Comparison of ENCODE assay signal across 9 cellular contexts in genomic region chr19:10975374-10976036, GRCh38. TPM values are rescaled to one million over a fixed set of nuclear protein-coding genes. Genes with fewer than 3 reads are reported as not detected.
DNase-seq lines count a peak whose midpoint lies in the region; ATAC-seq and TF ChIP-seq lines count a peak whose summit lies in the region.
"Had no signal": no experiment of that assay in that cellular context is flagged by ENCODE, and none has a peak within 500 bp of the region (broad histone marks: within the 10 kb centered on the region; RNA-seq: fewer than 3 reads in every experiment).

No MANE protein-coding gene starts in this region.

- in situ Hi-C loops in SK-MEL-5 (cut with HindIII; ENCODE audit: low pct_unique_long_range_greater_than_20kb, low sequenced_read_pairs) = no loop called here

- H3K9me3 Mint-ChIP-seq in activated T-helper 1 cell treated with anti-CD3 and anti-CD28 coated beads, Interleukin-12 subunit alpha, Interleukin-12 subunit beta, Interleukin-2, Interleukin-4 antibody, amounts not matched to agents 30 ng/mL and 10 ng/mL and 1 ng/mL, durations not matched to agents 14 hours and 24 hours and 36 hours = no peaks in the 10 kb centered on the region
- H3K9me3 Mint-ChIP-seq in activated T-helper 2 cell treated with anti-CD3 and anti-CD28 coated beads, Interferon-gamma antibody, Interleukin-2, Interleukin-4, amounts not matched to agents 10 μg/mL and 5 μg/mL and 100 μg/mL, durations not matched to agents 14 hours and 24 hours and 36 hours = no peaks in the 10 kb centered on the region

- 0 to 31% methylated on average over 1 to 10 of the region's 15 CpGs for WGBS in gastroesophageal sphincter (ENCODE audit: low coverage in 1 of 2), 2 donors

- peaks cover 4% of the 10 kb centered on the region for H3K36me3 Mint-ChIP-seq in activated T-helper 1 cell treated with anti-CD3 and anti-CD28 coated beads, Interleukin-12 subunit alpha, Interleukin-12 subunit beta, Interleukin-2, Interleukin-4 antibody, amounts not matched to agents 30 ng/mL and 10 ng/mL and 1 ng/mL, durations not matched to agents 14 hours and 24 hours and 36 hours (ENCODE audit: low read depth)
- peaks cover 2% of the 10 kb centered on the region for H3K36me3 Mint-ChIP-seq in activated T-helper 2 cell treated with anti-CD3 and anti-CD28 coated beads, Interferon-gamma antibody, Interleukin-2, Interleukin-4, amounts not matched to agents 10 μg/mL and 5 μg/mL and 100 μg/mL, durations not matched to agents 14 hours and 24 hours and 36 hours (ENCODE audit: low read depth)

- H3K27ac ChIP-seq in gastroesophageal sphincter = peak overlapping the region; percentile 12 to 82 (median 76)
- H3K27ac ChIP-seq in osteoblast (ENCODE audit: low read depth, low read length) = peak overlapping the region; percentile 7

- H3K36me3 ChIP-seq in gastroesophageal sphincter (no peaks in the 10 kb centered on the region), osteoblast (ENCODE audit: insufficient read depth, low read length) (no peaks in the 10 kb centered on the region)

- H3K4me3 Mint-ChIP-seq in activated T-helper 1 cell treated with anti-CD3 and anti-CD28 coated beads, Interleukin-12 subunit alpha, Interleukin-12 subunit beta, Interleukin-2, Interleukin-4 antibody, amounts not matched to agents 30 ng/mL and 10 ng/mL and 1 ng/mL, durations not matched to agents 14 hours and 24 hours and 36 hours = no peak overlapping the region
- H3K4me3 Mint-ChIP-seq in activated T-helper 2 cell treated with anti-CD3 and anti-CD28 coated beads, Interferon-gamma antibody, Interleukin-2, Interleukin-4, amounts not matched to agents 10 μg/mL and 5 μg/mL and 100 μg/mL, durations not matched to agents 14 hours and 24 hours and 36 hours (ENCODE audit: low read depth) = no peak overlapping the region

- intact Hi-C loops in activated T-helper 1 cell treated with anti-CD3 and anti-CD28 coated beads, Interleukin-12 subunit alpha, Interleukin-12 subunit beta, Interleukin-2, Interleukin-4 antibody, amounts not matched to agents 30 ng/mL and 10 ng/mL and 1 ng/mL, durations not matched to agents 14 hours and 24 hours and 36 hours (cut with micrococcal nuclease) = no loop called here
- intact Hi-C loops in activated T-helper 2 cell treated with anti-CD3 and anti-CD28 coated beads, Interferon-gamma antibody, Interleukin-2, Interleukin-4, amounts not matched to agents 10 μg/mL and 5 μg/mL and 100 μg/mL, durations not matched to agents 14 hours and 24 hours and 36 hours (cut with micrococcal nuclease) = no loop called here

- H3K27ac Mint-ChIP-seq in activated T-helper 1 cell treated with anti-CD3 and anti-CD28 coated beads, Interleukin-12 subunit alpha, Interleukin-12 subunit beta, Interleukin-2, Interleukin-4 antibody, amounts not matched to agents 30 ng/mL and 10 ng/mL and 1 ng/mL, durations not matched to agents 14 hours and 24 hours and 36 hours = no peak overlapping the region
- H3K27ac Mint-ChIP-seq in activated T-helper 2 cell treated with anti-CD3 and anti-CD28 coated beads, Interferon-gamma antibody, Interleukin-2, Interleukin-4, amounts not matched to agents 10 μg/mL and 5 μg/mL and 100 μg/mL, durations not matched to agents 14 hours and 24 hours and 36 hours = no peak overlapping the region

- peaks cover 0 to 52% (median 24%) of the 10 kb centered on the region in 3 donors for H3K4me1 ChIP-seq in gastroesophageal sphincter
- H3K4me1 ChIP-seq in osteoblast (ENCODE audit: insufficient read depth, low read length) = peaks cover 16% of the 10 kb centered on the region

- H3K9me3 ChIP-seq in gastroesophageal sphincter (no peaks in the 10 kb centered on the region), osteoblast (ENCODE audit: low read depth, low read length) (no peaks in the 10 kb centered on the region)

- peak overlapping the region in 1 of 2 donors; percentile 25 for H3K4me3 ChIP-seq in gastroesophageal sphincter
- H3K4me3 ChIP-seq in osteoblast (ENCODE audit: insufficient read depth, low read length) = peak overlapping the region; percentile 24

- no peak for TF ChIP-seq POLR2A in gastroesophageal sphincter (IDR thresholded peaks at IDR 0.05)

- H3K27me3 ChIP-seq in gastroesophageal sphincter (no peaks in the 10 kb centered on the region), osteoblast (ENCODE audit: insufficient read depth, low read length) (no peaks in the 10 kb centered on the region)

- peak overlapping the region; percentile 76 for H2AFZ ChIP-seq in osteoblast (ENCODE audit: low read length)

- peak overlapping the region; percentile 68 for H3K4me2 ChIP-seq in osteoblast (ENCODE audit: insufficient read depth, low read length)

- TF ChIP-seq CTCF in gastroesophageal sphincter (IDR thresholded peaks at IDR 0.05) (no peak), osteoblast (IDR thresholded peaks at IDR 0.05; ENCODE audit: extremely low read depth, low read depth, low read length) (no peak)

- peak; percentile 73 for ATAC-seq in gastroesophageal sphincter

- TF ChIP-seq EP300 in gastroesophageal sphincter (IDR thresholded peaks at IDR 0.05) = no peak

- peaks cover 56% of the 10 kb centered on the region for H4K20me1 ChIP-seq in osteoblast (ENCODE audit: insufficient read depth, low read length)

- DNase-seq in A172 (ENCODE audit: low spot score) (peak; percentile 64), SK-MEL-5 (ENCODE audit: low read depth, low spot score) (peak; percentile 35), osteoblast (ENCODE audit: insufficient read length, low spot score, missing footprints) (peak; percentile 96), HEK293T (ENCODE audit: extremely low spot score) (no peak)
- DNase-seq in activated T-helper 1 cell treated with anti-CD3 and anti-CD28 coated beads, Interleukin-12 subunit alpha, Interleukin-12 subunit beta, Interleukin-2, Interleukin-4 antibody, amounts not matched to agents 30 ng/mL and 10 ng/mL and 1 ng/mL, durations not matched to agents 14 hours and 24 hours and 36 hours (ENCODE audit: low spot score) = no peak
- DNase-seq in activated T-helper 2 cell treated with anti-CD3 and anti-CD28 coated beads, Interferon-gamma antibody, Interleukin-2, Interleukin-4, amounts not matched to agents 10 μg/mL and 5 μg/mL and 100 μg/mL, durations not matched to agents 14 hours and 24 hours and 36 hours (ENCODE audit: low spot score) = no peak
- DNase-seq in central memory CD4-positive, alpha-beta T cell = no peak
- DNase-seq: NCI-H524 had no signal

- POLR2A ChIA-PET in HEK293T (lab: Yijun Ruan, JAX) = no interaction called here

- peaks cover 94% of the 10 kb centered on the region for H3K79me2 ChIP-seq in osteoblast (ENCODE audit: insufficient read depth, low read length)

- CTCF ChIA-PET in HEK293T (lab: Yijun Ruan, JAX) = interaction anchor here (0.6 kb wide), 1 partner anchor 114 kb away, joined by 3 read pairs; the partner anchor contains the start of gene LDLR

- H3K4me1 Mint-ChIP-seq in activated T-helper 1 cell treated with anti-CD3 and anti-CD28 coated beads, Interleukin-12 subunit alpha, Interleukin-12 subunit beta, Interleukin-2, Interleukin-4 antibody, amounts not matched to agents 30 ng/mL and 10 ng/mL and 1 ng/mL, durations not matched to agents 14 hours and 24 hours and 36 hours (ENCODE audit: low read depth) = peaks cover 33% of the 10 kb centered on the region
- peaks cover 15% of the 10 kb centered on the region for H3K4me1 Mint-ChIP-seq in activated T-helper 2 cell treated with anti-CD3 and anti-CD28 coated beads, Interferon-gamma antibody, Interleukin-2, Interleukin-4, amounts not matched to agents 10 μg/mL and 5 μg/mL and 100 μg/mL, durations not matched to agents 14 hours and 24 hours and 36 hours (ENCODE audit: low read depth)

- H3K27me3 Mint-ChIP-seq in activated T-helper 1 cell treated with anti-CD3 and anti-CD28 coated beads, Interleukin-12 subunit alpha, Interleukin-12 subunit beta, Interleukin-2, Interleukin-4 antibody, amounts not matched to agents 30 ng/mL and 10 ng/mL and 1 ng/mL, durations not matched to agents 14 hours and 24 hours and 36 hours (ENCODE audit: insufficient read depth) = no peaks in the 10 kb centered on the region
- no peaks in the 10 kb centered on the region for H3K27me3 Mint-ChIP-seq in activated T-helper 2 cell treated with anti-CD3 and anti-CD28 coated beads, Interferon-gamma antibody, Interleukin-2, Interleukin-4, amounts not matched to agents 10 μg/mL and 5 μg/mL and 100 μg/mL, durations not matched to agents 14 hours and 24 hours and 36 hours (ENCODE audit: low read depth)

RNA-seq across cellular contexts. Expression of gene SMARCA4, which starts 14.7 kb away (rescaled TPM):
- 130 and 194 TPM in 2 replicates for total RNA-seq in A172 (2014; rRNA removed; shearing (Covaris generic))
- total RNA-seq in SK-MEL-5 (2014; rRNA removed; shearing (Covaris generic)) = 5.8 and 7.2 TPM in 2 replicates
- polyA plus RNA-seq in SK-MEL-5 (2015; cell fraction: cytosol; rRNA removed) = 6.5 and 7.5 TPM in 2 replicates
- 57.2 and 67.3 TPM in 2 replicates for polyA plus RNA-seq in SK-MEL-5 (2015; cell fraction: nucleus; rRNA removed)
- total RNA-seq in gastroesophageal sphincter (10 to 100 TPM; 37.8 to 77.9 (median 51.1) TPM), osteoblast (52.2 and 52.8 TPM in 2 replicates)
- 177 and 178 TPM in 2 replicates for total RNA-seq in activated T-helper 1 cell treated with anti-CD3 and anti-CD28 coated beads, Interleukin-12 subunit alpha, Interleukin-12 subunit beta, Interleukin-2, Interleukin-4 antibody, amounts not matched to agents 30 ng/mL and 10 ng/mL and 1 ng/mL, durations not matched to agents 14 hours and 24 hours and 36 hours
- total RNA-seq in activated T-helper 2 cell treated with anti-CD3 and anti-CD28 coated beads, Interferon-gamma antibody, Interleukin-2, Interleukin-4, amounts not matched to agents 10 μg/mL and 5 μg/mL and 100 μg/mL, durations not matched to agents 14 hours and 24 hours and 36 hours = 149 and 158 TPM in 2 replicates

RNA-seq across cellular contexts. Expression of gene TIMM29, which starts 46.9 kb away (rescaled TPM):
- 45.6 and 56.0 TPM in 2 replicates for total RNA-seq in A172 (2014; rRNA removed; shearing (Covaris generic))
- total RNA-seq in SK-MEL-5 (2014; rRNA removed; shearing (Covaris generic)) = 19.3 and 23.0 TPM in 2 replicates
- polyA plus RNA-seq in SK-MEL-5 (2015; cell fraction: cytosol; rRNA removed) = 20.3 and 21.3 TPM in 2 replicates
- polyA plus RNA-seq in SK-MEL-5 (2015; cell fraction: nucleus; rRNA removed) = 5.1 and 11.1 TPM in 2 replicates
- total RNA-seq in gastroesophageal sphincter (10 to 100 TPM; 37.6 to 51.1 (median 40.9) TPM), osteoblast (31.8 and 34.8 TPM in 2 replicates)
- 22.6 and 22.7 TPM in 2 replicates for total RNA-seq in activated T-helper 1 cell treated with anti-CD3 and anti-CD28 coated beads, Interleukin-12 subunit alpha, Interleukin-12 subunit beta, Interleukin-2, Interleukin-4 antibody, amounts not matched to agents 30 ng/mL and 10 ng/mL and 1 ng/mL, durations not matched to agents 14 hours and 24 hours and 36 hours
- total RNA-seq in activated T-helper 2 cell treated with anti-CD3 and anti-CD28 coated beads, Interferon-gamma antibody, Interleukin-2, Interleukin-4, amounts not matched to agents 10 μg/mL and 5 μg/mL and 100 μg/mL, durations not matched to agents 14 hours and 24 hours and 36 hours = 18.8 and 19.0 TPM in 2 replicates

RNA-seq across cellular contexts. Expression of gene YIPF2, which starts 47.1 kb away (rescaled TPM):
- total RNA-seq in A172 (2014; rRNA removed; shearing (Covaris generic)) = 59.4 and 72.8 TPM in 2 replicates
- total RNA-seq in SK-MEL-5 (2014; rRNA removed; shearing (Covaris generic)) = 42.8 and 45.3 TPM in 2 replicates
- polyA plus RNA-seq in SK-MEL-5 (2015; cell fraction: cytosol; rRNA removed) = 50.7 and 55.8 TPM in 2 replicates
- 53.0 and 54.9 TPM in 2 replicates for polyA plus RNA-seq in SK-MEL-5 (2015; cell fraction: nucleus; rRNA removed)
- total RNA-seq in gastroesophageal sphincter (10 to 100 TPM; 25.5 to 47.8 (median 28.1) TPM), osteoblast (114 and 126 TPM in 2 replicates)
- total RNA-seq in activated T-helper 1 cell treated with anti-CD3 and anti-CD28 coated beads, Interleukin-12 subunit alpha, Interleukin-12 subunit beta, Interleukin-2, Interleukin-4 antibody, amounts not matched to agents 30 ng/mL and 10 ng/mL and 1 ng/mL, durations not matched to agents 14 hours and 24 hours and 36 hours = 28.8 and 29.5 TPM in 2 replicates
- total RNA-seq in activated T-helper 2 cell treated with anti-CD3 and anti-CD28 coated beads, Interferon-gamma antibody, Interleukin-2, Interleukin-4, amounts not matched to agents 10 μg/mL and 5 μg/mL and 100 μg/mL, durations not matched to agents 14 hours and 24 hours and 36 hours = 25.0 and 25.9 TPM in 2 replicates

Comparison
In these comparisons a context has a peak if more than half of its experiments do, and no peak if none do; other contexts are left out.
1. DNase-seq: peak in A172 (single experiment), SK-MEL-5 (single experiment) and osteoblast (single experiment); none in HEK293T (single experiment), activated T-helper 1 cell treated with anti-CD3 and anti-CD28 coated beads, Interleukin-12 subunit alpha, Interleukin-12 subunit beta, Interleukin-2, Interleukin-4 antibody, amounts not matched to agents 30 ng/mL and 10 ng/mL and 1 ng/mL, durations not matched to agents 14 hours and 24 hours and 36 hours (single experiment), activated T-helper 2 cell treated with anti-CD3 and anti-CD28 coated beads, Interferon-gamma antibody, Interleukin-2, Interleukin-4, amounts not matched to agents 10 μg/mL and 5 μg/mL and 100 μg/mL, durations not matched to agents 14 hours and 24 hours and 36 hours (single experiment) and central memory CD4-positive, alpha-beta T cell (single experiment).